Comparison of ENCODE assay signal across 35 cellular contexts in genomic region chr1:164472841-164473240, GRCh38.
"Had no signal": no experiment of that assay in that cellular context is flagged by ENCODE, and none has a peak within 500 bp of the region (broad histone marks: within the 10 kb centered on the region; RNA-seq: fewer than 3 reads in every experiment).

No MANE protein-coding gene starts in this region.

- H3K9ac ChIP-seq: KMS-11 had no signal

- H3K27ac ChIP-seq: KMS-11 had no signal

- H3K9me3 ChIP-seq: MG63 had no signal

- H3K4me2 ChIP-seq: KMS-11 had no signal

- H3K4me3 ChIP-seq: MG63 had no signal

- H3K36me3 ChIP-seq: MG63 had no signal

- DNase-seq: Karpas-422, Kasumi-1, MG63, MM.1S, MV-4-11, NCI-H1048, NCI-H1092, NCI-H1092 treated with DMSO at 0.1 percent for 48 hours, NCI-H1105, NCI-H1105 treated with DMSO at 0.1 percent for 48 hours, NCI-H1417, NCI-H1417 treated with DMSO at 0.1 percent for 48 hours, NCI-H1436, NCI-H1436 treated with DMSO at 0.1 percent for 48 hours, NCI-H146, NCI-H1694, NCI-H1694 treated with DMSO at 0.1 percent for 48 hours, NCI-H187, NCI-H187 treated with DMSO at 0.1 percent for 48 hours, NCI-H1930, NCI-H2029, NCI-H2029 treated with DMSO at 0.1 percent for 48 hours, NCI-H2081, NCI-H2081 treated with DMSO at 0.1 percent for 48 hours, NCI-H2107, NCI-H2171, NCI-H2171 treated with DMSO at 0.1 percent for 48 hours, NCI-H2227 treated with DMSO at 0.1 percent for 48 hours, NCI-H226, NCI-H345, NCI-H446, NCI-H446 treated with DMSO at 0.1 percent for 48 hours, NCI-H510A, NCI-H510A treated with DMSO at 0.1 percent for 48 hours had no signal

- H3K27me3 ChIP-seq: MG63 had no signal
